ENCODE assay signal across 10 cellular contexts in the genomic region with DNA sequence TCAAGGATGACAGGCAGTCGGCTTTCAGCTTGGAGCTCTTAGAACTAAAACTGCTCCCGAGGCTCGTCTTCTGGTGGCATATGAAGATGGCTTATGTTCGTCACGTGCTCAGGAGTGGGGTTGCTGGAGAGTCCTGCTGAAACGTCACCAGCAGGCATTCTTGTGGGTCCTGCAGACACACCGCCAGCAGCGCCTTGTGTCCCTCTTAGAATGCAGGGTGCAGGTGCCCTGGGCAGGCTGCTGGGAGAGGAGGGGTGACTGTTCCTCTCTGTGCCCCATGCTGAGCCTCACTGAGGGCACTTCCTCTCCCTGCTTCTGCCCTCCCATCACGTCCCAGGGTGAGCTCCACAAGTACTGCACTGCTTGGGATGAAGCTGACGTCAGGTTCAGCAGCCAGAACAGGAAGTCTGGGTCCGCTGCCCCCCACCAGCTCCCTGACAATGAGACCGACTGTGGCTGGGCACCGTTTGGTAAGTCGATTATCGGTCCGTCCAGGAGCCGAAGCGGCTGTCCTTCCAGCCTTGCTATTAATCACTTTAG. TPM values are rescaled to one million over a fixed set of nuclear protein-coding genes. Genes with fewer than 3 reads are reported as not detected.
A peak's percentile ranks its signal among the peaks of the same experiment; 100 is the strongest.
DNase-seq lines count a peak whose midpoint lies in the region; ATAC-seq and TF ChIP-seq lines count a peak whose summit lies in the region.
"Had no signal": no experiment of that assay in that cellular context is flagged by ENCODE, and none has a peak within 500 bp of the region (broad histone marks: within the 10 kb centered on the region; RNA-seq: fewer than 3 reads in every experiment).

No MANE protein-coding gene starts in this region.

- no peaks in the 10 kb centered on the region for H3K9me3 Mint-ChIP-seq in activated T-helper 1 cell treated with anti-CD3 and anti-CD28 coated beads, Interleukin-12 subunit alpha, Interleukin-12 subunit beta, Interleukin-2, Interleukin-4 antibody, amounts not matched to agents 30 ng/mL and 10 ng/mL and 1 ng/mL, durations not matched to agents 14 hours and 24 hours and 36 hours
- no peaks in the 10 kb centered on the region for H3K9me3 Mint-ChIP-seq in naive B cell

- peak overlapping the region; percentile 20 for H3K4me3 Mint-ChIP-seq in activated T-helper 1 cell treated with anti-CD3 and anti-CD28 coated beads, Interleukin-12 subunit alpha, Interleukin-12 subunit beta, Interleukin-2, Interleukin-4 antibody, amounts not matched to agents 30 ng/mL and 10 ng/mL and 1 ng/mL, durations not matched to agents 14 hours and 24 hours and 36 hours
- H3K4me3 Mint-ChIP-seq in naive B cell: peak overlapping the region; percentile 65 to 93 (median 82)

- TF ChIP-seq CTCF in GM12864 (IDR thresholded peaks at IDR 0.05; ENCODE audit: low read depth, low read length, missing control alignments) (no peak), RWPE1 (conservative IDR thresholded peaks at IDR 0.05; ENCODE audit: low read depth) (no peak)

- no peak for DNase-seq in GM12864 (ENCODE audit: low read depth)
- DNase-seq in activated T-helper 1 cell treated with anti-CD3 and anti-CD28 coated beads, Interleukin-12 subunit alpha, Interleukin-12 subunit beta, Interleukin-2, Interleukin-4 antibody, amounts not matched to agents 30 ng/mL and 10 ng/mL and 1 ng/mL, durations not matched to agents 14 hours and 24 hours and 36 hours (ENCODE audit: low spot score): no peak
- DNase-seq in naive B cell: peak; percentile 71
- DNase-seq in AG08395 (ENCODE audit: low spot score): no peak
- DNase-seq in UCSD-AML1 (lab: John Stamatoyannopoulos, UW; ENCODE audit: unreplicated experiment): no peak
- no peak for DNase-seq in RWPE1 (ENCODE audit: low spot score)
- DNase-seq: activated CD4-positive, alpha-beta T cell treated with anti-CD3 and anti-CD28 coated beads for 1 hour had no signal

- intact Hi-C loops in activated T-helper 1 cell treated with anti-CD3 and anti-CD28 coated beads, Interleukin-12 subunit alpha, Interleukin-12 subunit beta, Interleukin-2, Interleukin-4 antibody, amounts not matched to agents 30 ng/mL and 10 ng/mL and 1 ng/mL, durations not matched to agents 14 hours and 24 hours and 36 hours (cut with micrococcal nuclease): no loop called here

- POLR2A ChIA-PET in RWPE1 (lab: Yijun Ruan, JAX; ENCODE audit: low non-redundant PET): no interaction called here

- H3K4me1 Mint-ChIP-seq in activated T-helper 1 cell treated with anti-CD3 and anti-CD28 coated beads, Interleukin-12 subunit alpha, Interleukin-12 subunit beta, Interleukin-2, Interleukin-4 antibody, amounts not matched to agents 30 ng/mL and 10 ng/mL and 1 ng/mL, durations not matched to agents 14 hours and 24 hours and 36 hours (ENCODE audit: low read depth): peaks cover 14% of the 10 kb centered on the region
- H3K4me1 Mint-ChIP-seq in naive B cell: peaks cover 55 to 78% (median 60%) of the 10 kb centered on the region in 3 donors

- no peak overlapping the region for H3K27ac ChIP-seq in RWPE1
- H3K27ac ChIP-seq: vagina had no signal

- ATAC-seq in HG02852 (IDR thresholded peaks at IDR 0.05; ENCODE audit: unreplicated experiment): peak; percentile 11
- peak; percentile 39 to 53 for ATAC-seq in naive B cell (ENCODE audit: low read depth in 2 of 2)
- no peak for ATAC-seq in HG02571 (IDR thresholded peaks at IDR 0.05; ENCODE audit: unreplicated experiment)

- H3K27me3 Mint-ChIP-seq in activated T-helper 1 cell treated with anti-CD3 and anti-CD28 coated beads, Interleukin-12 subunit alpha, Interleukin-12 subunit beta, Interleukin-2, Interleukin-4 antibody, amounts not matched to agents 30 ng/mL and 10 ng/mL and 1 ng/mL, durations not matched to agents 14 hours and 24 hours and 36 hours (ENCODE audit: insufficient read depth): no peaks in the 10 kb centered on the region
- no peaks in the 10 kb centered on the region for H3K27me3 Mint-ChIP-seq in naive B cell

- H3K36me3 Mint-ChIP-seq in activated T-helper 1 cell treated with anti-CD3 and anti-CD28 coated beads, Interleukin-12 subunit alpha, Interleukin-12 subunit beta, Interleukin-2, Interleukin-4 antibody, amounts not matched to agents 30 ng/mL and 10 ng/mL and 1 ng/mL, durations not matched to agents 14 hours and 24 hours and 36 hours (ENCODE audit: low read depth): peaks cover 16% of the 10 kb centered on the region
- H3K36me3 Mint-ChIP-seq in naive B cell: peaks cover 9 to 11% of the 10 kb centered on the region in 2 donors

- H3K4me3 ChIP-seq in GM12864 (ENCODE audit: low read depth, low read length): peak overlapping the region; percentile 32
- H3K4me3 ChIP-seq: vagina had no signal

- CTCF ChIA-PET in RWPE1 (lab: Yijun Ruan, JAX): interaction anchor here (0.7 kb wide), 1 partner anchor 10 kb away, joined by 5 read pairs; no protein-coding TSS in a partner anchor

- H3K27ac Mint-ChIP-seq in activated T-helper 1 cell treated with anti-CD3 and anti-CD28 coated beads, Interleukin-12 subunit alpha, Interleukin-12 subunit beta, Interleukin-2, Interleukin-4 antibody, amounts not matched to agents 30 ng/mL and 10 ng/mL and 1 ng/mL, durations not matched to agents 14 hours and 24 hours and 36 hours: peak overlapping the region; percentile 48
- peak overlapping the region; percentile 89 to 99 (median 96) for H3K27ac Mint-ChIP-seq in naive B cell

RNA-seq across cellular contexts. Expression of a gene that starts 20.8 kb away (rescaled TPM):
- 21.9 and 25.0 TPM in 2 replicates for total RNA-seq in activated T-helper 1 cell treated with anti-CD3 and anti-CD28 coated beads, Interleukin-12 subunit alpha, Interleukin-12 subunit beta, Interleukin-2, Interleukin-4 antibody, amounts not matched to agents 30 ng/mL and 10 ng/mL and 1 ng/mL, durations not matched to agents 14 hours and 24 hours and 36 hours
- polyA plus RNA-seq in naive B cell (ENCODE audit: low read depth in 6 of 6): 10 to 100 TPM in 4 of 6 donors, 1 to 10 TPM in 2; 4.9 to 15.7 (median 11.2) TPM

RNA-seq across cellular contexts. Expression of a gene that starts 38.4 kb away (rescaled TPM):
- total RNA-seq in activated T-helper 1 cell treated with anti-CD3 and anti-CD28 coated beads, Interleukin-12 subunit alpha, Interleukin-12 subunit beta, Interleukin-2, Interleukin-4 antibody, amounts not matched to agents 30 ng/mL and 10 ng/mL and 1 ng/mL, durations not matched to agents 14 hours and 24 hours and 36 hours: not detected in 2 replicates
- not detected for polyA plus RNA-seq in naive B cell (ENCODE audit: low read depth in 6 of 6)
- total RNA-seq: vagina had no signal
